In the genomic region with DNA sequence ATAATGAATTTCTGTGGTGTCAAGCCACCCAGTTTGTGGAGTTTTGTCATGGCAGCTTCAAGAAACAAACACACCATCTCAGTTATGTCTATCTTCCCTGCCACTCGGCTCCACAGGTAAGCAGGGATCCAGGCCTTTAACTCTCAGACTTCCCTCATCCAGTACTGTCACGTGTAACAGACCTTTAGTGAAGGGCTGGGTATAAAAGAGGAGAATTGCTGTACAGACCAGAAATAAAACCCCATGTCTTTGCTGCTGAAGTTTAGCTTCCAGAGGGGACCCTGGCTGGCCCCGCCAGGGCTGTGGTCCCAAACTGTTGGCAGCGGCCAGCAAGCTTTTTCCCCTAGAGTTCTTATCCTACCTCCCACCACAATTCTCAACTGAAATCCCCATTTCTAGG, we compare ENCODE assay signal across 13 cellular contexts.
DNase-seq lines count a peak whose midpoint lies in the region; ATAC-seq and TF ChIP-seq lines count a peak whose summit lies in the region.
"Had no signal": no experiment of that assay in that cellular context is flagged by ENCODE, and none has a peak within 500 bp of the region (broad histone marks: within the 10 kb centered on the region; RNA-seq: fewer than 3 reads in every experiment).

No MANE protein-coding gene starts in this region.

- no peak overlapping the region for H2BK15ac ChIP-seq in H9 (ENCODE audit: low read depth, low read length)

- H3K14ac ChIP-seq in H9 (ENCODE audit: insufficient read depth, low read length) = no peak overlapping the region

- no peak overlapping the region for H3K23ac ChIP-seq in H9 (ENCODE audit: insufficient read length, low read depth, low read length)

- H2BK20ac ChIP-seq in H9 (ENCODE audit: low read depth, low read length, poor library complexity, severe bottlenecking) = no peak overlapping the region

- H3K9me3 ChIP-seq in H9 (ENCODE audit: control insufficient read depth, low read depth, low read length) (no peaks in the 10 kb centered on the region), right lobe of liver (no peaks in the 10 kb centered on the region), vagina (no peaks in the 10 kb centered on the region)
- H3K9me3 ChIP-seq: BE2C, Caco-2 had no signal

- H3K23me2 ChIP-seq in H9 (ENCODE audit: insufficient read length, low read depth, low read length, poor library complexity, severe bottlenecking) = no peaks in the 10 kb centered on the region

- H3K4me1 Mint-ChIP-seq in H9 = peaks cover 18 to 29% of the 10 kb centered on the region in 2 experiments
- H3K4me1 Mint-ChIP-seq in activated T-helper 17 cell treated with anti-CD3 and anti-CD28 coated beads, Interleukin-2, amount 50 U/mL, for 72 hours = peaks cover 21% of the 10 kb centered on the region

- no peak overlapping the region for H3K9ac ChIP-seq in H9 (ENCODE audit: extremely low read depth, insufficient read length, low read length)

- no peaks in the 10 kb centered on the region for H3K36me3 ChIP-seq in right lobe of liver
- no peaks in the 10 kb centered on the region for H3K36me3 ChIP-seq in vagina
- H3K36me3 ChIP-seq: BE2C had no signal

- intact Hi-C loops in right lobe of liver (cut with DNase I) (no loop called here), vagina (cut with DNase I) (no loop called here)

- no peak overlapping the region for H2BK12ac ChIP-seq in H9 (ENCODE audit: insufficient read length, low read depth, low read length)

- no peak overlapping the region for H3K4ac ChIP-seq in H9 (ENCODE audit: low read depth, low read length)

- no peak overlapping the region for H3K18ac ChIP-seq in H9 (ENCODE audit: insufficient read length, low read depth, low read length)

- no CpG with 5 or more reads among the region's 4 CpGs for WGBS in H9 (ENCODE audit: extremely low coverage, insufficient read length, low lambda C conversion rate)
- 100% methylated on average over 3 of the region's 4 CpGs for WGBS in right lobe of liver (ENCODE audit: insufficient coverage, low coverage, low lambda C conversion rate, missing lambda C conversion rate)

- DNase-seq in H9 = peak; percentile 3
- no peak for DNase-seq in right lobe of liver
- peak; percentile 29 to 31 for DNase-seq in vagina (ENCODE audit: extremely low spot score in 2 of 2)
- no peak for DNase-seq in NCI-H82 (lab: John Stamatoyannopoulos, UW)
- DNase-seq in NCI-H2029 treated with DMSO at 0.1 percent for 48 hours (lab: John Stamatoyannopoulos, UW) = no peak
- DNase-seq: BE2C; Caco-2; CD8-positive, alpha-beta memory T cell; DND-41; GF-D8 had no signal

- H3K4me1 ChIP-seq in H9 (ENCODE audit: insufficient read depth, low read length) = peaks cover 5% of the 10 kb centered on the region; the same call in 1 of the 2 replicates
- H3K4me1 ChIP-seq in right lobe of liver = peaks cover 0 to 38% (median 11%) of the 10 kb centered on the region in 4 donors
- no peaks in the 10 kb centered on the region for H3K4me1 ChIP-seq in vagina
- H3K4me1 ChIP-seq: A549, BE2C, Caco-2 had no signal

- no peak overlapping the region for H3K56ac ChIP-seq in H9 (ENCODE audit: insufficient read length, low read depth, low read length)

- no peak overlapping the region for H2AK5ac ChIP-seq in H9 (ENCODE audit: insufficient read length, low read length)

- H3K4me3 Mint-ChIP-seq in H9 = no peak overlapping the region
- H3K4me3 Mint-ChIP-seq in activated T-helper 17 cell treated with anti-CD3 and anti-CD28 coated beads, Interleukin-2, amount 50 U/mL, for 72 hours = no peak overlapping the region
- H3K4me3 Mint-ChIP-seq: CD8-positive, alpha-beta memory T cell had no signal

- H2AFZ ChIP-seq in H9 (ENCODE audit: low read length) = no peak overlapping the region

- TF ChIP-seq CTCF in H9 (conservative IDR thresholded peaks at IDR 0.05) (no peak), right lobe of liver (IDR thresholded peaks at IDR 0.05) (no peak), vagina (IDR thresholded peaks at IDR 0.05) (no peak)

- H2BK120ac ChIP-seq in H9 (ENCODE audit: low read depth, low read length, poor library complexity, severe bottlenecking) = no peak overlapping the region

- peaks cover 18 to 30% of the 10 kb centered on the region in 2 experiments for H3K9me3 Mint-ChIP-seq in H9
- peaks cover 19% of the 10 kb centered on the region for H3K9me3 Mint-ChIP-seq in activated T-helper 17 cell treated with anti-CD3 and anti-CD28 coated beads, Interleukin-2, amount 50 U/mL, for 72 hours

- no peak overlapping the region for H4K5ac ChIP-seq in H9 (ENCODE audit: insufficient read length, low read depth, low read length)

- H3K27me3 ChIP-seq in H9 (ENCODE audit: insufficient read depth, low read length) (no peaks in the 10 kb centered on the region), right lobe of liver (no peaks in the 10 kb centered on the region), vagina (no peaks in the 10 kb centered on the region)
- H3K27me3 ChIP-seq: BE2C had no signal

- no peak overlapping the region for H4K8ac ChIP-seq in H9 (replicated peaks; ENCODE audit: insufficient read length, low read depth, low read length)

- no peak overlapping the region for H4K91ac ChIP-seq in H9 (ENCODE audit: insufficient read length, low read depth, low read length)

- no peaks in the 10 kb centered on the region for H3K79me2 ChIP-seq in H9 (ENCODE audit: insufficient read depth, low read length)

- no peak overlapping the region for H3T11ph ChIP-seq in H9 (ENCODE audit: low read length)

- no peak overlapping the region for H3K27ac ChIP-seq in H9 (ENCODE audit: insufficient read length, low read depth, low read length)
- peak overlapping the region; percentile 52 to 82 (median 78) for H3K27ac ChIP-seq in right lobe of liver
- no peak overlapping the region for H3K27ac ChIP-seq in vagina
- H3K27ac ChIP-seq: A549 had no signal

- no peaks in the 10 kb centered on the region; the same call in 1 of the 2 replicates for H3K27me3 Mint-ChIP-seq in H9 (ENCODE audit: low read depth)
- H3K27me3 Mint-ChIP-seq in activated T-helper 17 cell treated with anti-CD3 and anti-CD28 coated beads, Interleukin-2, amount 50 U/mL, for 72 hours = no peaks in the 10 kb centered on the region

- no peak overlapping the region for H2BK5ac ChIP-seq in H9 (ENCODE audit: insufficient read length, low read length)

- H3K79me1 ChIP-seq in H9 (ENCODE audit: insufficient read depth, low read depth, low read length, poor library complexity, severe bottlenecking) = no peaks in the 10 kb centered on the region

- no peak overlapping the region for H3K27ac Mint-ChIP-seq in H9
- H3K27ac Mint-ChIP-seq in activated T-helper 17 cell treated with anti-CD3 and anti-CD28 coated beads, Interleukin-2, amount 50 U/mL, for 72 hours = peak overlapping the region; percentile 61

- ATAC-seq in activated T-helper 17 cell treated with anti-CD3 and anti-CD28 coated beads, Interleukin-2, amount 50 U/mL, for 72 hours (replicated peaks) = no peak
- ATAC-seq in right lobe of liver = no peak
- ATAC-seq in HG03469 (IDR thresholded peaks at IDR 0.05; ENCODE audit: unreplicated experiment) = no peak
- ATAC-seq: A549 had no signal

- H3K4me2 ChIP-seq in H9 (ENCODE audit: insufficient read depth, insufficient read length, low read length) = no peak overlapping the region
- H3K4me2 ChIP-seq: A549 had no signal

- H3K4me3 ChIP-seq in right lobe of liver = no peak overlapping the region
- H3K4me3 ChIP-seq in vagina = no peak overlapping the region
- H3K4me3 ChIP-seq: A549 had no signal

- TF ChIP-seq POLR2A in right lobe of liver (IDR thresholded peaks at IDR 0.05) (no peak), vagina (IDR thresholded peaks at IDR 0.05) (no peak)

- peaks cover 7 to 25% (median 19%) of the 10 kb centered on the region in 3 experiments for H3K36me3 Mint-ChIP-seq in H9 (ENCODE audit: insufficient read depth in 1 of 3, low read depth in 3 of 3)
- peaks cover 10% of the 10 kb centered on the region for H3K36me3 Mint-ChIP-seq in activated T-helper 17 cell treated with anti-CD3 and anti-CD28 coated beads, Interleukin-2, amount 50 U/mL, for 72 hours (ENCODE audit: low read depth)

- no peaks in the 10 kb centered on the region for H4K20me1 ChIP-seq in H9 (ENCODE audit: control insufficient read depth, insufficient read depth, insufficient read length)

Comparison
In these comparisons a context has a peak if more than half of its experiments do, and no peak if none do; other contexts are left out.
1. DNase-seq: peak in H9 (single experiment) and vagina (2 of 2); none in right lobe of liver (0 of 3), NCI-H82 (single experiment) and NCI-H2029 treated with DMSO at 0.1 percent for 48 hours (single experiment).
2. H3K27ac ChIP-seq: peak in right lobe of liver (3 of 3); none in H9 (single experiment) and vagina (single experiment).